ENCODE assay signal across 7 cellular contexts in the genomic region with DNA sequence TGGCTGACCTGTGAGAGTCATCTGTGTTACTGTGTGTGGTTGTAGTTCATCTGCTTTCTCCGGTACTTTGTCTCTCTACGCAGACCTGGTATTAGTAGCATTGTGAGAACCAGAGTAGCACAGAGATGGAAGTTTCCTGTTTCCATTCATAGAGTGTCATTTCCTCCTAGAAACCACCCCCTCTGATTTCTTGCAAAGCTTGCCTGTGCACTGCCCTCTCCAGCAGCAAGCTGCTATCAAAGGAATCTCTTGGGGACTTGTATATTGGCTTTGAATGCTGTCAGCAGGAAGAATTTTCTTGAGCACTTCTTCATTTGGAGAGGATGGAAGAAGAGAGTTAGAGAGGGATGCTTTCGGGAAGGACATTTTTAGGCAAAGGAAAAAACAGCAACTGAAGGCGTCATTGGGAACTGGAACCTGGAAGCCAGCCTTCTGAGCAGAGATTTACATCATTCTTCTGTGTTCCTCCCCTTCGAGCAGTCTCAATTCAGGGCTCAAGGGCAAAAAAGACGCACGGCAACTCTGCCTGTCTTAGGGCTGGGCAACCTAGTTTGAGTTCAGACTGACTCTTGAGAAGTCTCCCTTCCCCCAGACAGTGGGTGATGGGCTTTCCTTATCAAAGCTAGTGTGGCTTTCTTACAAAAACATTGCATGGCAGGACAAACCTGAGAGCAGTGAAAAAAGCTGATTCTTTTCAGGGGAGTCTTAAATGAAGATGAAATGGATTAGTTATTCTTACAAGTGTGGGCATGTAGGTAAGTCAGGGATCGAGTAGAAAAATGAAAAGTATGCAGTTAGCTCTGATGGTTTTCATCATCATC.
A peak's percentile ranks its signal among the peaks of the same experiment; 100 is the strongest.
DNase-seq lines count a peak whose midpoint lies in the region; ATAC-seq and TF ChIP-seq lines count a peak whose summit lies in the region.

No MANE protein-coding gene starts in this region.

- no peaks in the 10 kb centered on the region for H3K9me3 ChIP-seq in body of pancreas
- no peaks in the 10 kb centered on the region for H3K9me3 ChIP-seq in naive thymus-derived CD4-positive, alpha-beta T cell (ENCODE audit: control insufficient read depth in 2 of 3, low read length in 3 of 3)

- H3K36me3 ChIP-seq in body of pancreas (replicated peaks in 1 of 2; ENCODE audit: insufficient read depth in 1 of 2, low read depth in 2 of 2), result no peaks in the 10 kb centered on the region
- no peaks in the 10 kb centered on the region for H3K36me3 ChIP-seq in naive thymus-derived CD4-positive, alpha-beta T cell (ENCODE audit: control insufficient read depth in 2 of 3, insufficient read depth in 3 of 3, low read length in 3 of 3)

- no peak for TF ChIP-seq CTCF in body of pancreas (IDR thresholded peaks at IDR 0.05)

- peak overlapping the region; percentile 14 to 86 (median 74) for H3K27ac Mint-ChIP-seq in naive thymus-derived CD4-positive, alpha-beta T cell

- intact Hi-C loops in body of pancreas (cut with DNase I), result no loop called here
- intact Hi-C loops in naive thymus-derived CD4-positive, alpha-beta T cell (cut with micrococcal nuclease), result loop anchor here (1.0 to 5.0 kb wide), 4 partner anchors 55 to 225 kb away; no protein-coding TSS in a partner anchor

- no peaks in the 10 kb centered on the region for H3K27me3 ChIP-seq in body of pancreas
- no peaks in the 10 kb centered on the region for H3K27me3 ChIP-seq in naive thymus-derived CD4-positive, alpha-beta T cell (ENCODE audit: control insufficient read depth in 2 of 2, insufficient read depth in 2 of 2, low read length in 2 of 2)

- TF ChIP-seq POLR2A in body of pancreas (IDR thresholded peaks at IDR 0.05), result no peak

- WGBS in body of pancreas, 2 donors, result 45 to 52% methylated on average over 8 of the region's 8 CpGs

- in situ Hi-C loops in G401 (cut with HindIII; ENCODE audit: low sequenced_read_pairs), result no loop called here

- H3K27me3 Mint-ChIP-seq in naive thymus-derived CD4-positive, alpha-beta T cell, result no peaks in the 10 kb centered on the region

- CTCF ChIA-PET in naive thymus-derived CD4-positive, alpha-beta T cell (lab: Charles Lee), result no interaction called here

- peaks cover 26 to 44% (median 36%) of the 10 kb centered on the region in 7 donors for H3K4me1 Mint-ChIP-seq in naive thymus-derived CD4-positive, alpha-beta T cell

- H3K36me3 Mint-ChIP-seq in naive thymus-derived CD4-positive, alpha-beta T cell, result peaks cover 4 to 26% (median 20%) of the 10 kb centered on the region in 5 donors

- ATAC-seq in GM19035 (IDR thresholded peaks at IDR 0.05; ENCODE audit: unreplicated experiment) (peak; percentile 58), HG03095 (IDR thresholded peaks at IDR 0.05; ENCODE audit: unreplicated experiment) (peak; percentile 80), body of pancreas (peak; percentile 13), HG02588 (IDR thresholded peaks at IDR 0.05; ENCODE audit: unreplicated experiment) (no peak)
- peak; percentile 82 for ATAC-seq in naive thymus-derived CD4-positive, alpha-beta T cell

- peaks cover 42% of the 10 kb centered on the region for H3K4me1 ChIP-seq in body of pancreas
- H3K4me1 ChIP-seq in naive thymus-derived CD4-positive, alpha-beta T cell (ENCODE audit: control insufficient read depth in 2 of 2, insufficient read depth in 2 of 2, low read length in 2 of 2), result peaks cover 20 to 26% of the 10 kb centered on the region in 2 donors

- POLR2A ChIA-PET in naive thymus-derived CD4-positive, alpha-beta T cell (lab: Charles Lee), result no interaction called here

- no peak overlapping the region for H3K4me3 ChIP-seq in body of pancreas
- peak overlapping the region; percentile 1 for H3K4me3 ChIP-seq in naive thymus-derived CD4-positive, alpha-beta T cell (ENCODE audit: low read length)

- H3K27ac ChIP-seq in body of pancreas, result peak overlapping the region; percentile 18 to 86 (median 79)
- no peak overlapping the region for H3K27ac ChIP-seq in naive thymus-derived CD4-positive, alpha-beta T cell (ENCODE audit: low read depth, low read length)

- DNase-seq in body of pancreas, result peak in 3 of 4 donors; percentile 20 to 22 (median 20)
- peak in 7 of 9 donors; percentile 24 to 66 (median 48) for DNase-seq in naive thymus-derived CD4-positive, alpha-beta T cell
- DNase-seq in NCI-H2029 treated with DMSO at 0.1 percent for 48 hours (lab: John Stamatoyannopoulos, UW), result no peak
- DNase-seq in G401 (ENCODE audit: low spot score), result no peak

- H3K4me3 Mint-ChIP-seq in naive thymus-derived CD4-positive, alpha-beta T cell, result peak overlapping the region; percentile 30 to 83 (median 72)

- peaks cover 0 to 7% (median 0%) of the 10 kb centered on the region in 11 donors for H3K9me3 Mint-ChIP-seq in naive thymus-derived CD4-positive, alpha-beta T cell

Comparison
In these comparisons a context has a peak if more than half of its experiments do, and no peak if none do; other contexts are left out.
1. DNase-seq: peak in body of pancreas (3 of 4) and naive thymus-derived CD4-positive, alpha-beta T cell (7 of 9); none in NCI-H2029 treated with DMSO at 0.1 percent for 48 hours (single experiment) and G401 (single experiment).